Comparison of ENCODE assay signal across 25 cellular contexts in genomic region chr2:3986063-3986462, GRCh38.
"Had no signal": no experiment of that assay in that cellular context is flagged by ENCODE, and none has a peak within 500 bp of the region (broad histone marks: within the 10 kb centered on the region; RNA-seq: fewer than 3 reads in every experiment).

No MANE protein-coding gene starts in this region.

- H3K9me3 ChIP-seq: left ventricle myocardium inferior, lower lobe of right lung, pancreas, thyroid gland, uterus had no signal

- H3K36me3 Mint-ChIP-seq: stimulated activated effector memory CD8-positive, alpha-beta T cell treated with anti-CD3 and anti-CD28 coated beads, Interleukin-12 subunit alpha, Interleukin-12 subunit beta, amount 100 ng/mL, for 72 hours had no signal

- H2AFZ ChIP-seq: hepatocyte had no signal

- H3K4me1 Mint-ChIP-seq: neural progenitor cell; stimulated activated effector memory CD8-positive, alpha-beta T cell treated with anti-CD3 and anti-CD28 coated beads, Interleukin-12 subunit alpha, Interleukin-12 subunit beta, amount 100 ng/mL, for 72 hours had no signal

- H3K36me3 ChIP-seq: left ventricle myocardium inferior, lower lobe of right lung, neural progenitor cell, pancreas, suprapubic skin, thyroid gland, uterus had no signal

- DNase-seq: effector memory CD4-positive, alpha-beta T cell; foreskin keratinocyte; kidney; left cardiac atrium; left ventricle myocardium inferior; lower lobe of right lung; mesenchymal stem cell; midbrain; occipital lobe; pancreas; right cardiac atrium; stimulated activated CD4-positive, alpha-beta T cell treated with anti-CD3 and anti-CD28 coated beads, Interleukin-2, amount 100 ng/mL, for 48 hours; stimulated activated CD8-positive, alpha-beta memory T cell treated with anti-CD3 and anti-CD28 coated beads, Interleukin-4, amount 100 ng/mL, for 48 hours; stimulated activated naive CD8-positive, alpha-beta T cell treated with anti-CD3 and anti-CD28 coated beads, Interleukin-15, Interleukin-2, amounts not matched to agents 100 U/mL and 50 U/mL, for 24 hours; thyroid gland; uterus had no signal

- H3K27me3 Mint-ChIP-seq: progenitor cell of endocrine pancreas, type B pancreatic cell had no signal

- H3K4me3 ChIP-seq: hepatocyte, left ventricle myocardium inferior, lower lobe of right lung, neural progenitor cell, pancreas, smooth muscle cell, suprapubic skin, thyroid gland, uterus had no signal

- H3K9ac ChIP-seq: neural progenitor cell had no signal

- H3K27me3 ChIP-seq: foreskin keratinocyte, hepatocyte, neural progenitor cell, suprapubic skin, thyroid gland, uterus had no signal

- H3K4me1 ChIP-seq: foreskin keratinocyte, left ventricle myocardium inferior, lower lobe of right lung, neural progenitor cell, pancreas, suprapubic skin, uterus had no signal

- H3K4me3 Mint-ChIP-seq: natural killer cell treated with Interleukin-12 subunit alpha and Interleukin-12 subunit beta and Interleukin-15 and Interleukin-18, amount 100 ng/mL, for 72 hours; neural progenitor cell; stimulated activated effector memory CD8-positive, alpha-beta T cell treated with anti-CD3 and anti-CD28 coated beads, Interleukin-12 subunit alpha, Interleukin-12 subunit beta, amount 100 ng/mL, for 72 hours; type B pancreatic cell had no signal

- ATAC-seq: foreskin keratinocyte; left cardiac atrium; lower lobe of right lung; pancreas; right cardiac atrium; stimulated activated effector memory CD8-positive, alpha-beta T cell treated with anti-CD3 and anti-CD28 coated beads, Interleukin-12 subunit alpha, Interleukin-12 subunit beta, amount 100 ng/mL, for 72 hours; stimulated activated naive CD8-positive, alpha-beta T cell treated with anti-CD3 and anti-CD28 coated beads, Interleukin-15, Interleukin-2, amounts not matched to agents 100 U/mL and 50 U/mL, for 24 hours had no signal

- FAIRE-seq: endometrium, kidney, pancreas had no signal

- H3K79me2 ChIP-seq: hepatocyte had no signal

- H3K27ac Mint-ChIP-seq: natural killer cell treated with Interleukin-12 subunit alpha and Interleukin-12 subunit beta and Interleukin-15 and Interleukin-18, amount 100 ng/mL, for 72 hours; neural progenitor cell; progenitor cell of endocrine pancreas; stimulated activated effector memory CD8-positive, alpha-beta T cell treated with anti-CD3 and anti-CD28 coated beads, Interleukin-12 subunit alpha, Interleukin-12 subunit beta, amount 100 ng/mL, for 72 hours; type B pancreatic cell had no signal

- H3K27ac ChIP-seq: foreskin keratinocyte, hepatocyte, left ventricle myocardium inferior, lower lobe of right lung, neural progenitor cell, pancreas, suprapubic skin, thyroid gland, uterus had no signal

- H3K4me2 ChIP-seq: hepatocyte, neural progenitor cell, smooth muscle cell had no signal
